Comparison of ENCODE assay signal across 11 cellular contexts in the genomic region with DNA sequence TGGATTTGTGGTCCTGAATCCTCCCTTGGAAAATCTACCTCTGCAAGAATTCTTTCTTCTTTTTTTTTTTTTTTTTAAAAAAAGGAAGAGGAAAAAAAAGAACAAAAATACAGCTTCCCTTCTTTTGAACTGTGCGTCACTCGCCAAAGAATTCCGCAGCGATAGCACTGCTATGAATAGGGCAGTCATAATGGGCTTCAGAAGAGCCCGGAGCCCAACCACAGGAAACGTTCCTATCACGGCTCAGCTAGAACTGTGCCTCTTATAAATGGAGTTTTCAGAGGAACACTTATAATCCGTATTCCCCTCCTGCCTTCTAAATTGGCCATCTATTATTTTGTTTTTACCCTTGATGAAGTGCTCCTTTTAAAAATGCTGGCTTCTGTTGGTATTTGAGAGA.
A peak's percentile ranks its signal among the peaks of the same experiment; 100 is the strongest.
DNase-seq lines count a peak whose midpoint lies in the region; ATAC-seq and TF ChIP-seq lines count a peak whose summit lies in the region.
"Had no signal": no experiment of that assay in that cellular context is flagged by ENCODE, and none has a peak within 500 bp of the region (broad histone marks: within the 10 kb centered on the region; RNA-seq: fewer than 3 reads in every experiment).

No MANE protein-coding gene starts in this region.

- POLR2A ChIA-PET in A673 (lab: Charles Lee; ENCODE audit: low non-redundant PET): no interaction called here

- H3K27ac Mint-ChIP-seq in chondrocyte (ENCODE audit: unreplicated experiment) (peak overlapping the region; percentile 93), T-helper 17 cell (no peak overlapping the region)
- H3K27ac Mint-ChIP-seq: activated naive CD8-positive, alpha-beta T cell treated with anti-CD3 and anti-CD28 coated beads, Interleukin-2, amount 10 ng/mL, durations not matched to agents 7 days and 5 days had no signal

- H3K36me3 ChIP-seq in lower lobe of right lung (no peaks in the 10 kb centered on the region), A673 (ENCODE audit: insufficient read depth, low read length, poor library complexity, severe bottlenecking) (no peaks in the 10 kb centered on the region)

- CTCF ChIA-PET in A673 (lab: Charles Lee): no interaction called here

- intact Hi-C loops in lower lobe of right lung (cut with DNase I): no loop called here
- intact Hi-C loops in A673 (cut with micrococcal nuclease; ENCODE audit: unreplicated experiment): no loop called here

- H3K4me1 Mint-ChIP-seq in chondrocyte (ENCODE audit: low read depth) (peaks cover 57% of the 10 kb centered on the region), T-helper 17 cell (peaks cover 14% of the 10 kb centered on the region)

- H3K27me3 ChIP-seq in lower lobe of right lung (ENCODE audit: low read depth): no peaks in the 10 kb centered on the region
- no peaks in the 10 kb centered on the region for H3K27me3 ChIP-seq in A673 (replicated peaks; ENCODE audit: insufficient read depth, low read depth, low read length, poor library complexity)

- H3K27me3 Mint-ChIP-seq in chondrocyte (ENCODE audit: low read depth) (no peaks in the 10 kb centered on the region), T-helper 17 cell (no peaks in the 10 kb centered on the region)
- H3K27me3 Mint-ChIP-seq: activated naive CD8-positive, alpha-beta T cell treated with anti-CD3 and anti-CD28 coated beads, Interleukin-2, amount 10 ng/mL, durations not matched to agents 7 days and 5 days had no signal

- TF ChIP-seq CTCF in chondrocyte (IDR thresholded peaks at IDR 0.05) (no peak), lower lobe of right lung (IDR thresholded peaks at IDR 0.05) (no peak), A673 (conservative IDR thresholded peaks at IDR 0.05; ENCODE audit: low read depth, low read length) (no peak)

- ATAC-seq in lower lobe of right lung (peak; percentile 79 to 90), T-helper 17 cell (no peak), HG02610 (IDR thresholded peaks at IDR 0.05; ENCODE audit: unreplicated experiment) (no peak)

- H3K36me3 Mint-ChIP-seq in chondrocyte (ENCODE audit: low read depth): no peaks in the 10 kb centered on the region
- H3K36me3 Mint-ChIP-seq in T-helper 17 cell (ENCODE audit: low read depth): no peaks in the 10 kb centered on the region

- H3K4me3 Mint-ChIP-seq in chondrocyte (ENCODE audit: unreplicated experiment) (peak overlapping the region; percentile 49), T-helper 17 cell (no peak overlapping the region)
- H3K4me3 Mint-ChIP-seq: activated naive CD8-positive, alpha-beta T cell treated with anti-CD3 and anti-CD28 coated beads, Interleukin-2, amount 10 ng/mL, durations not matched to agents 7 days and 5 days had no signal

- no peaks in the 10 kb centered on the region for H3K9me3 ChIP-seq in lower lobe of right lung
- no peaks in the 10 kb centered on the region for H3K9me3 ChIP-seq in T-helper 17 cell (ENCODE audit: control insufficient read depth, low read length, poor library complexity, severe bottlenecking)
- peaks cover 2% of the 10 kb centered on the region for H3K9me3 ChIP-seq in A673 (ENCODE audit: low read depth, low read length, poor library complexity, severe bottlenecking)

- no TSS peak for BruUV-seq in A673 (replicated peaks; lab: Mats Ljungman, UMichigan)

- H3K27ac ChIP-seq in lower lobe of right lung (peak overlapping the region; percentile 80), temporal lobe (ENCODE audit: low read depth, low read length) (peak overlapping the region; percentile 69), A673 (ENCODE audit: low read depth, low read length, poor library complexity, severe bottlenecking) (no peak overlapping the region)
- H3K27ac ChIP-seq: 22Rv1 had no signal

- H3K9me3 Mint-ChIP-seq in chondrocyte (ENCODE audit: low read depth): peaks cover 1% of the 10 kb centered on the region

- H3K4me3 ChIP-seq in lower lobe of right lung: peak overlapping the region; percentile 40
- no peak overlapping the region for H3K4me3 ChIP-seq in A673 (ENCODE audit: low read depth, low read length, poor library complexity, severe bottlenecking)

- H3K4me1 ChIP-seq in lower lobe of right lung (peaks cover 44% of the 10 kb centered on the region), A673 (ENCODE audit: insufficient read depth, low read length, poor library complexity, severe bottlenecking) (no peaks in the 10 kb centered on the region)

- peak; percentile 0 for DNase-seq in DMS153 (lab: John Stamatoyannopoulos, UW)
- no peak for DNase-seq in DMS153 treated with DMSO at 0.1 percent for 48 hours (lab: John Stamatoyannopoulos, UW; ENCODE audit: unreplicated experiment)
- no peak for DNase-seq in chondrocyte (ENCODE audit: low spot score)
- DNase-seq in lower lobe of right lung: no peak
- DNase-seq in T-helper 17 cell: no peak
- no peak for DNase-seq in A673 (ENCODE audit: low spot score)
- DNase-seq: activated naive CD8-positive, alpha-beta T cell treated with anti-CD3 and anti-CD28 coated beads, Interleukin-2, amount 10 ng/mL, durations not matched to agents 7 days and 5 days; NCI-H526 treated with DMSO at 0.1 percent for 48 hours had no signal

Comparison
In these comparisons a context has a peak if more than half of its experiments do, and no peak if none do; other contexts are left out.
1. ATAC-seq: peak in lower lobe of right lung (2 of 2); none in T-helper 17 cell (single experiment) and HG02610 (single experiment).